In genomic region chr2:235802542-235802941, GRCh38 we compare ENCODE assay signal across 28 cellular contexts.
"Had no signal": no experiment of that assay in that cellular context is flagged by ENCODE, and none has a peak within 500 bp of the region (broad histone marks: within the 10 kb centered on the region; RNA-seq: fewer than 3 reads in every experiment).

No MANE protein-coding gene starts in this region.

- H3K4me3 ChIP-seq: ascending aorta, SJCRH30, SK-N-MC had no signal

- ATAC-seq: activated CD8-positive, alpha-beta T cell treated with anti-CD3 and anti-CD28 coated beads for 36 hours; activated T-cell treated with anti-CD3 and anti-CD28 coated beads, Interleukin-2, amount 50 U/mL, for 72 hours; activated T-helper 17 cell treated with anti-CD3 and anti-CD28 coated beads, Interleukin-2, amount 50 U/mL, for 72 hours; Panc1 had no signal

- H3K27me3 ChIP-seq: ascending aorta, SJCRH30 had no signal

- DNase-seq: activated CD4-positive, alpha-beta T cell treated with anti-CD3 and anti-CD28 coated beads for 1 hour; activated CD4-positive, alpha-beta T cell treated with anti-CD3 and anti-CD28 coated beads for 48 hours; activated CD4-positive, alpha-beta T cell treated with anti-CD3 and anti-CD28 coated beads, Interleukin-2, amount 50 U/mL, for 4 hours; activated CD4-positive, CD25-positive, alpha-beta regulatory T cell; activated CD8-positive, alpha-beta T cell treated with anti-CD3 and anti-CD28 coated beads for 36 hours; activated effector memory CD4-positive, alpha-beta T cell treated with anti-CD3 and anti-CD28 coated beads, Interleukin-2, amount 50 U/mL, for 16 hours; activated naive CD4-positive, alpha-beta T cell treated with Interleukin-2 at 50 U/mL for 16 hours; activated naive CD8-positive, alpha-beta T cell treated with anti-CD3 and anti-CD28 coated beads, Interleukin-2, amount 10 ng/mL, durations not matched to agents 7 days and 5 days; activated T-cell treated with anti-CD3 and anti-CD28 coated beads, Interleukin-2, amount 50 U/mL, for 1 hour; activated T-cell treated with anti-CD3 and anti-CD28 coated beads, Interleukin-2, amount 50 U/mL, for 72 hours; amygdala; MM.1S; NCI-H1092 treated with DMSO at 0.1 percent for 48 hours; NCI-H1417; NCI-H1930; NCI-H2081 treated with DMSO at 0.1 percent for 48 hours; NCI-H226; NCI-H524 treated with DMSO at 0.1 percent for 48 hours; SHP77; T1000; WERI-Rb-1 had no signal

- H3K4me1 Mint-ChIP-seq: activated naive CD4-positive, alpha-beta T cell treated with anti-CD3 and anti-CD28 coated beads, Interleukin-2, amount 50 U/mL, for 24 hours; activated naive CD8-positive, alpha-beta T cell treated with anti-CD3 and anti-CD28 coated beads, Interleukin-2, amount 10 ng/mL, durations not matched to agents 7 days and 5 days; activated T-helper 17 cell treated with anti-CD3 and anti-CD28 coated beads, Interleukin-2, amount 50 U/mL, for 72 hours had no signal

- H3K36me3 Mint-ChIP-seq: activated naive CD4-positive, alpha-beta T cell treated with anti-CD3 and anti-CD28 coated beads, Interleukin-2, amount 50 U/mL, for 24 hours; activated naive CD8-positive, alpha-beta T cell treated with anti-CD3 and anti-CD28 coated beads, Interleukin-2, amount 10 ng/mL, durations not matched to agents 7 days and 5 days had no signal

- H3K9ac ChIP-seq: KMS-11 had no signal

- H3K9me3 ChIP-seq: ascending aorta, SJCRH30 had no signal

- H3K4me3 Mint-ChIP-seq: activated CD8-positive, alpha-beta T cell treated with anti-CD3 and anti-CD28 coated beads for 36 hours; activated naive CD4-positive, alpha-beta T cell treated with anti-CD3 and anti-CD28 coated beads, Interleukin-2, amount 50 U/mL, for 24 hours; activated naive CD8-positive, alpha-beta T cell treated with anti-CD3 and anti-CD28 coated beads, Interleukin-2, amount 10 ng/mL, durations not matched to agents 7 days and 5 days; activated T-cell treated with anti-CD3 and anti-CD28 coated beads, Interleukin-2, amount 50 U/mL, for 72 hours; activated T-helper 17 cell treated with anti-CD3 and anti-CD28 coated beads, Interleukin-2, amount 50 U/mL, for 72 hours had no signal

- H3K9me3 Mint-ChIP-seq: activated CD8-positive, alpha-beta T cell treated with anti-CD3 and anti-CD28 coated beads for 36 hours; activated naive CD4-positive, alpha-beta T cell treated with anti-CD3 and anti-CD28 coated beads, Interleukin-2, amount 50 U/mL, for 24 hours; activated T-cell treated with anti-CD3 and anti-CD28 coated beads, Interleukin-2, amount 50 U/mL, for 72 hours; activated T-helper 17 cell treated with anti-CD3 and anti-CD28 coated beads, Interleukin-2, amount 50 U/mL, for 72 hours had no signal

- H3K27ac Mint-ChIP-seq: activated CD8-positive, alpha-beta T cell treated with anti-CD3 and anti-CD28 coated beads for 36 hours; activated naive CD4-positive, alpha-beta T cell treated with anti-CD3 and anti-CD28 coated beads, Interleukin-2, amount 50 U/mL, for 24 hours; activated naive CD8-positive, alpha-beta T cell treated with anti-CD3 and anti-CD28 coated beads, Interleukin-2, amount 10 ng/mL, durations not matched to agents 7 days and 5 days; activated T-cell treated with anti-CD3 and anti-CD28 coated beads, Interleukin-2, amount 50 U/mL, for 72 hours; activated T-helper 17 cell treated with anti-CD3 and anti-CD28 coated beads, Interleukin-2, amount 50 U/mL, for 72 hours had no signal

- H3K4me2 ChIP-seq: KMS-11 had no signal

- H3K27ac ChIP-seq: ascending aorta, KMS-11, SJCRH30, SK-N-MC, WERI-Rb-1 had no signal

- H3K4me1 ChIP-seq: ascending aorta, SJCRH30 had no signal

- H3K27me3 Mint-ChIP-seq: activated naive CD8-positive, alpha-beta T cell treated with anti-CD3 and anti-CD28 coated beads, Interleukin-2, amount 10 ng/mL, durations not matched to agents 7 days and 5 days; activated T-helper 17 cell treated with anti-CD3 and anti-CD28 coated beads, Interleukin-2, amount 50 U/mL, for 72 hours had no signal
